9 cellular contexts compared by ENCODE assay signal in the genomic region with DNA sequence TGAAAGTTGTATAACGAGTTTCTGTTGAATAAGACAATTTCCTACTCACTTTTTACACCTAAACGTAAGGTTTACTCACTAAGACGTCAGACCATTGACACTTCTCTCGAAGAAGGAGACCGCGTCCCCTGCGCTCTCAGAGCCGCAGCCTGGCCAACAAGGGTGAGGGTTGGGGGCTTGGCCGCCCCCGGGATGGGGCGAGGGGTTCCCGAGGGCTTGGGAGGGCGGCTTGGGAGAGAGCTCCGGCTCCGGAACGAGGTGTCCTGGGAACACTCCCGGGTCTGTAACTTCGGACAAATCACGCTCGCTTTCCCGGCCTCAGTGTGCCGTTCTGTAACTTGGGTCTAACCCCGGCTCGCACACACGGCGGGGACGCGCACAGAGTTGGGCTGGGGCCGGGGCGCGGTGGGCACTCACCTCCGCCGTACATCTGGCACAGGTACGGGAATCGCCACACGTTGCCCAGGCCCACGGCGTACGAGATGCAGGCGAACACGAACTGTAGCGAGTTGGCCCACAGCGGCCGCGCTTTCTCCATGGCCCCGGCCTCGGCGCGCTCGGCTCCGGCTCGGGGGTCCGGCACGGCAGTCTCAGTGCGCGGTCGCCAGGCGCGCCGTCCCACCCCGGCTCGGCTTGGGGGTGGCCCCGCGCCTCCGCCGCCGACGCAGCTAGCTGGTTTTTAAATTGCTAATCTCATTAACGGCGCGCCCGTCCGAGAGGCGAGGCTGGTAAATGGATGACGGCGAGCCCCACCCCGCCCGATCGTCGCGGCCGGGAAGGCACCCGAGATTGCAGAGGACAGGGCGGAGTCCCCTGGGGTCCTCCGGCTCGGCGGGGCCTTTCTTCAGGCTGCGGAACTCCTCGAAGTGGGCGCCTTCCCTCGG. TPM values are rescaled to one million over a fixed set of nuclear protein-coding genes. Genes with fewer than 3 reads are reported as not detected.
DNase-seq lines count a peak whose midpoint lies in the region; ATAC-seq and TF ChIP-seq lines count a peak whose summit lies in the region.
"Had no signal": no experiment of that assay in that cellular context is flagged by ENCODE, and none has a peak within 500 bp of the region (broad histone marks: within the 10 kb centered on the region; RNA-seq: fewer than 3 reads in every experiment).

A gene with protein sequence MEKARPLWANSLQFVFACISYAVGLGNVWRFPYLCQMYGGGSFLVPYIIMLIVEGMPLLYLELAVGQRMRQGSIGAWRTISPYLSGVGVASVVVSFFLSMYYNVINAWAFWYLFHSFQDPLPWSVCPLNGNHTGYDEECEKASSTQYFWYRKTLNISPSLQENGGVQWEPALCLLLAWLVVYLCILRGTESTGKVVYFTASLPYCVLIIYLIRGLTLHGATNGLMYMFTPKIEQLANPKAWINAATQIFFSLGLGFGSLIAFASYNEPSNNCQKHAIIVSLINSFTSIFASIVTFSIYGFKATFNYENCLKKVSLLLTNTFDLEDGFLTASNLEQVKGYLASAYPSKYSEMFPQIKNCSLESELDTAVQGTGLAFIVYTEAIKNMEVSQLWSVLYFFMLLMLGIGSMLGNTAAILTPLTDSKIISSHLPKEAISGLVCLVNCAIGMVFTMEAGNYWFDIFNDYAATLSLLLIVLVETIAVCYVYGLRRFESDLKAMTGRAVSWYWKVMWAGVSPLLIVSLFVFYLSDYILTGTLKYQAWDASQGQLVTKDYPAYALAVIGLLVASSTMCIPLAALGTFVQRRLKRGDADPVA (minus strand): TSS at position 655 of the 884 bp plus-strand sequence. CDS start 117 bp downstream, at position 538.

- H3K4me1 ChIP-seq in ascending aorta, result peaks cover 4 to 8% of the 10 kb centered on the region in 2 donors

- intact Hi-C loops in ascending aorta (cut with DNase I), result no loop called here

- no peak for TF ChIP-seq CTCF in ascending aorta (IDR thresholded peaks at IDR 0.05)

- peak within 1 kb of the TSS; percentile 46 to 50 for H3K4me3 ChIP-seq in ascending aorta

- H3K36me3 ChIP-seq in ascending aorta, result no peaks in the 10 kb centered on the region

- peak; percentile 25 for ATAC-seq in stimulated activated naive CD8-positive, alpha-beta T cell treated with anti-CD3 and anti-CD28 coated beads, Interleukin-15, Interleukin-2, amounts not matched to agents 100 U/mL and 50 U/mL, for 24 hours
- ATAC-seq in HG03469 (IDR thresholded peaks at IDR 0.05; ENCODE audit: unreplicated experiment), result no peak
- no peak for ATAC-seq in HG03097 (IDR thresholded peaks at IDR 0.05; ENCODE audit: low FRiP score, unreplicated experiment)

- peaks cover 10% of the 10 kb centered on the region for H3K27me3 ChIP-seq in ascending aorta

- H3K27ac ChIP-seq in ascending aorta, result no peak within 1 kb of the TSS

- no peaks in the 10 kb centered on the region for H3K9me3 ChIP-seq in ascending aorta

- DNase-seq in NCI-H2029 (lab: John Stamatoyannopoulos, UW), result peak; percentile 30
- no peak for DNase-seq in NCI-H2029 treated with DMSO at 0.1 percent for 48 hours (lab: John Stamatoyannopoulos, UW)
- DNase-seq in ascending aorta (ENCODE audit: low spot score in 2 of 2), result no peak
- peak; percentile 57 for DNase-seq in kidney tubule cell (ENCODE audit: low spot score)
- peak; percentile 30 for DNase-seq in stimulated activated naive CD8-positive, alpha-beta T cell treated with anti-CD3 and anti-CD28 coated beads, Interleukin-15, Interleukin-2, amounts not matched to agents 100 U/mL and 50 U/mL, for 24 hours
- no peak for DNase-seq in hepatic stellate cell (ENCODE audit: low spot score)

RNA-seq across cellular contexts. Expression of the gene that starts here (rescaled TPM):
- total RNA-seq in ascending aorta, result not detected
- total RNA-seq: lung microvascular endothelial cell had no signal

Comparison
In these comparisons a context has a peak if more than half of its experiments do, and no peak if none do; other contexts are left out.
1. DNase-seq: peak in NCI-H2029 (single experiment), kidney tubule cell (single experiment) and stimulated activated naive CD8-positive, alpha-beta T cell treated with anti-CD3 and anti-CD28 coated beads, Interleukin-15, Interleukin-2, amounts not matched to agents 100 U/mL and 50 U/mL, for 24 hours (single experiment); none in NCI-H2029 treated with DMSO at 0.1 percent for 48 hours (single experiment), ascending aorta (0 of 2) and hepatic stellate cell (single experiment).